In genomic region chr16:30561212-30561816, GRCh38 we compare ENCODE assay signal across 6 cellular contexts. TPM values are rescaled to one million over a fixed set of nuclear protein-coding genes. Genes with fewer than 3 reads are reported as not detected.
DNase-seq lines count a peak whose midpoint lies in the region; ATAC-seq and TF ChIP-seq lines count a peak whose summit lies in the region.

No MANE protein-coding gene starts in this region.

- CTCF ChIA-PET in RWPE1 (lab: Yijun Ruan, JAX), result interaction anchor here (0.6 kb wide), 2 partner anchors 17 to 46 kb away, joined by 3 to 4 read pairs; no protein-coding TSS in a partner anchor

- H2AFZ ChIP-seq in fibroblast of lung (ENCODE audit: low read length), result peak overlapping the region; percentile 81

- H3K27me3 ChIP-seq in fibroblast of lung (ENCODE audit: control insufficient read depth, insufficient read depth, low read length) (peaks cover 3% of the 10 kb centered on the region), spleen (replicated peaks in 1 of 7) (peaks cover 0 to 4% (median 0%) of the 10 kb centered on the region in 7 donors)

- POLR2A ChIA-PET in RWPE1 (lab: Yijun Ruan, JAX; ENCODE audit: low non-redundant PET), result no interaction called here

- H3K4me2 ChIP-seq in fibroblast of lung (ENCODE audit: extremely low read depth, insufficient read depth, low read length), result peak overlapping the region; percentile 66

- H3K4me1 ChIP-seq in fibroblast of lung (ENCODE audit: control insufficient read depth, extremely low read depth, insufficient read depth, low read length) (no peaks in the 10 kb centered on the region), spleen (peaks cover 13 to 59% (median 33%) of the 10 kb centered on the region in 6 donors)

- TF ChIP-seq POLR2A in spleen (IDR thresholded peaks at IDR 0.05), result no peak

- no peak overlapping the region for H3K9ac ChIP-seq in fibroblast of lung (ENCODE audit: insufficient read depth, low read length)

- H3K9me3 ChIP-seq in fibroblast of lung (ENCODE audit: control insufficient read depth, insufficient read depth, low read depth, low read length) (no peaks in the 10 kb centered on the region), spleen (no peaks in the 10 kb centered on the region)

- H3K36me3 ChIP-seq in fibroblast of lung (ENCODE audit: control insufficient read depth, insufficient read depth, low read length), result no peaks in the 10 kb centered on the region
- H3K36me3 ChIP-seq in spleen, result peaks cover 0 to 3% (median 0%) of the 10 kb centered on the region in 6 donors

- H3K79me2 ChIP-seq in fibroblast of lung (ENCODE audit: control insufficient read depth, insufficient read depth, low read length), result peaks cover 6% of the 10 kb centered on the region

- no peaks in the 10 kb centered on the region for H4K20me1 ChIP-seq in fibroblast of lung (ENCODE audit: control insufficient read depth, extremely low read depth, insufficient read depth, low read length)

- DNase-seq in RWPE1 (ENCODE audit: low spot score) (no peak), fibroblast of lung (ENCODE audit: low read depth in 2 of 2) (no peak), spleen (peak; percentile 86), DMS114 treated with DMSO at 0.1 percent for 48 hours (lab: John Stamatoyannopoulos, UW; ENCODE audit: unreplicated experiment) (no peak), NCI-H748 (lab: John Stamatoyannopoulos, UW; ENCODE audit: unreplicated experiment) (no peak)

- H3K4me3 ChIP-seq in fibroblast of lung (replicated peaks in 1 of 4; ENCODE audit: control extremely low read depth in 1 of 4, insufficient read depth in 1 of 4, low read depth in 3 of 4, low read length in 4 of 4), result peak overlapping the region in 2 of 4 experiments; percentile 1 to 45
- peak overlapping the region; percentile 22 to 76 (median 46) for H3K4me3 ChIP-seq in spleen

- 7 to 23% (median 16%) methylated on average over 25 to 45 of the region's 45 CpGs for WGBS in spleen, 5 donors

- intact Hi-C loops in spleen (cut with DNase I; ENCODE audit: low total_unique reads), result no loop called here

- ATAC-seq in GM21390 (IDR thresholded peaks at IDR 0.05; ENCODE audit: unreplicated experiment), result no peak

- no peak for TF ChIP-seq CTCF in RWPE1 (conservative IDR thresholded peaks at IDR 0.05; ENCODE audit: low read depth)
- TF ChIP-seq CTCF in fibroblast of lung (conservative IDR thresholded peaks at IDR 0.05 in 1 of 2, IDR thresholded peaks at IDR 0.05 in 1 of 2; ENCODE audit: low read depth in 1 of 2, low read length in 2 of 2), result no peak
- no peak for TF ChIP-seq CTCF in spleen (IDR thresholded peaks at IDR 0.05 in 8 of 11, conservative IDR thresholded peaks at IDR 0.05 in 3 of 11)

- H3K27ac ChIP-seq in RWPE1 (peak overlapping the region; percentile 13; the same call in 1 of the 2 replicates), fibroblast of lung (ENCODE audit: insufficient read depth, low read length) (no peak overlapping the region), spleen (peak overlapping the region; percentile 74 to 98 (median 88))

RNA-seq across cellular contexts. Expression of gene ZNF764, which starts 3.1 kb away (rescaled TPM):
- total RNA-seq in fibroblast of lung, result 3.1 TPM in 2 replicates
- polyA plus RNA-seq in fibroblast of lung, result 2.4 and 2.6 TPM in 2 replicates
- polyA plus RNA-seq in fibroblast of lung (2012), result 3.2 and 3.8 TPM in 2 replicates
- 2.9 and 4.1 TPM in 2 replicates for polyA minus RNA-seq in fibroblast of lung (ENCODE audit: low replicate concordance)
- 10 to 100 TPM; 11.6 to 18.6 (median 13.5) TPM for total RNA-seq in spleen
- 1 to 10 TPM; 3.4 to 7.4 (median 4.1) TPM for polyA plus RNA-seq in spleen

RNA-seq across cellular contexts. Expression of gene ZNF688, which starts 10.2 kb away (rescaled TPM):
- 10.3 and 12.9 TPM in 2 replicates for total RNA-seq in fibroblast of lung
- polyA plus RNA-seq in fibroblast of lung, result 3.0 and 3.1 TPM in 2 replicates
- polyA plus RNA-seq in fibroblast of lung (2012), result 4.6 and 7.3 TPM in 2 replicates
- 0.86 and 2.0 TPM in 2 replicates for polyA minus RNA-seq in fibroblast of lung (ENCODE audit: low replicate concordance)
- total RNA-seq in spleen, result 10 to 100 TPM; 10.7 to 26.3 (median 19.7) TPM
- polyA plus RNA-seq in spleen, result 10 to 100 TPM; 27.5 to 43.5 (median 40.8) TPM

RNA-seq across cellular contexts. Expression of gene ZNF785, which starts 24.2 kb away (rescaled TPM):
- total RNA-seq in fibroblast of lung (6.6 and 8.7 TPM in 2 replicates), spleen (10 to 100 TPM; 16.5 to 22.1 (median 18.6) TPM)
- polyA plus RNA-seq in fibroblast of lung (4.7 and 7.1 TPM in 2 replicates), spleen (1 to 10 TPM; 3.1 to 7.1 (median 3.5) TPM)
- polyA plus RNA-seq in fibroblast of lung (2012), result 4.5 and 5.2 TPM in 2 replicates
- polyA minus RNA-seq in fibroblast of lung (ENCODE audit: low replicate concordance), result 6.3 and 10.8 TPM in 2 replicates

RNA-seq across cellular contexts. Expression of gene ZNF747, which starts 26.7 kb away (rescaled TPM):
- 7.4 and 10.6 TPM in 2 replicates for total RNA-seq in fibroblast of lung
- 3.9 and 4.4 TPM in 2 replicates for polyA plus RNA-seq in fibroblast of lung
- 3.2 and 3.6 TPM in 2 replicates for polyA plus RNA-seq in fibroblast of lung (2012)
- polyA minus RNA-seq in fibroblast of lung (ENCODE audit: low replicate concordance), result 2.9 and 7.4 TPM in 2 replicates
- total RNA-seq in spleen, result 10 to 100 TPM in 6 of 7 donors, 1 to 10 TPM in 1; 7.7 to 16.1 (median 14.0) TPM
- 1 to 10 TPM; 5.9 to 8.3 (median 6.4) TPM for polyA plus RNA-seq in spleen

RNA-seq across cellular contexts. Expression of gene ZNF768, which starts 34.9 kb away (rescaled TPM):
- total RNA-seq in fibroblast of lung, result 21.8 and 23.9 TPM in 2 replicates
- polyA plus RNA-seq in fibroblast of lung, result 8.2 and 9.5 TPM in 2 replicates
- polyA plus RNA-seq in fibroblast of lung (2012), result 15.2 and 17.6 TPM in 2 replicates
- polyA minus RNA-seq in fibroblast of lung (ENCODE audit: low replicate concordance), result 6.8 and 7.2 TPM in 2 replicates
- 10 to 100 TPM; 17.2 to 27.3 (median 25.5) TPM for total RNA-seq in spleen
- polyA plus RNA-seq in spleen, result 10 to 100 TPM; 17.0 to 33.1 (median 21.6) TPM
